Comparison of ENCODE assay signal across 33 cellular contexts in the genomic region with DNA sequence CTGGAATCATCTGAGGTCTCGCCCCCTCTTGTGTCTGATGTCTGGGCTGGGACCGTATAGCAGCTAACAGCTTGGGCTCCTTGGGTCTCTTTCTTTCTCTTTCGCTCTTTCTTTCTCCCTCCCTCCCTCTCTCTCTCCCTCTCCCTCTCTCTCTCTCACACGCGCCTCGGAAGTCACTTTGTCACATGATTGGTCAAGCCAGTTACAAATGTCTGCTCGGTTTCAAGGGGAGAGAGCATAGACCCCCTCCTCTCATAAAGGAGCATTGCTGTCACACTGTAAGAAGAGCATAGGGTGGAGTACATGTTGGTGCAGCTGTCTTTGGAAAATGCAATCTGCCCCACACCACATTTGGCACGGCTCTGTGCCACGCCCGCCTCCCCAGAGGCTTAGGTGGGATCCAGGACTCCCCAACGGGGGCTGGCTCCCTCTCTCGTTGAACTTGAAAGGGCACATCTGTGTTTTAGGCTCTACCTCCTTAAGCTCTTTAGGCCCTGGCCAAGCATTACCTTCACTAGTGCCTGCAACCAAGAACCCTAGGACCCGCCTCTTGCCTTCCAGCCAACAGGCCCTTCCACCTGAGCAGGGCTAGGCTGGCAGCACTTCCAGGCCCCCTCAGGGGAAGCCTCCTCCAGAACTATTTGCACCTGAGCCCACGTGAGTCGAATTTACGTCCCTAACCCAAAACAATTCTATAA.
"Had no signal": no experiment of that assay in that cellular context is flagged by ENCODE, and none has a peak within 500 bp of the region (broad histone marks: within the 10 kb centered on the region; RNA-seq: fewer than 3 reads in every experiment).

No MANE protein-coding gene starts in this region.

- H3K4me1 ChIP-seq: Peyer's patch had no signal

- ATAC-seq: activated CD8-positive, alpha-beta memory T cell treated with anti-CD3 and anti-CD28 coated beads, Interleukin-2, amount 10 ng/mL, durations not matched to agents 7 days and 5 days; activated naive CD8-positive, alpha-beta T cell treated with anti-CD3 and anti-CD28 coated beads, Interleukin-2, amount 50 U/mL, for 24 hours; PC-3; SK-N-SH treated with all-trans-retinoic acid at 6 μM for 48 hours had no signal

- H3K4me3 ChIP-seq: Peyer's patch had no signal

- H3K9me3 ChIP-seq: Peyer's patch had no signal

- FAIRE-seq: bronchial epithelial cell had no signal

- H3K27me3 ChIP-seq: Peyer's patch had no signal

- DNase-seq: activated B cell treated with CpG ODN at 0.5 μM for 24 hours; activated CD4-positive, alpha-beta memory T cell treated with anti-CD3 and anti-CD28 coated beads, Interleukin-2, amount 10 ng/mL, durations not matched to agents 7 days and 5 days; activated CD4-positive, alpha-beta T cell treated with anti-CD3 and anti-CD28 coated beads for 4 hours; activated CD4-positive, alpha-beta T cell treated with anti-CD3 and anti-CD28 coated beads, Interleukin-2, amount 50 U/mL, for 1 hour; activated CD4-positive, CD25-positive, alpha-beta regulatory T cell treated with anti-CD3 and anti-CD28 coated beads, Interleukin-2, amount 50 U/mL, for 72 hours; activated CD8-positive, alpha-beta memory T cell treated with anti-CD3 and anti-CD28 coated beads for 24 hours; activated CD8-positive, alpha-beta memory T cell treated with anti-CD3 and anti-CD28 coated beads, Interleukin-2, amount 10 ng/mL, durations not matched to agents 7 days and 5 days; activated CD8-positive, alpha-beta memory T cell treated with anti-CD3 and anti-CD28 coated beads, Interleukin-2, amount 50 U/mL, for 48 hours; activated effector memory CD4-positive, alpha-beta T cell treated with Interleukin-2 at 50 U/mL for 16 hours; activated naive CD4-positive, alpha-beta T cell treated with anti-CD3 and anti-CD28 coated beads, Interleukin-2, amount 10 ng/mL, durations not matched to agents 7 days and 5 days; activated naive CD8-positive, alpha-beta T cell treated with anti-CD3 and anti-CD28 coated beads, Interleukin-2, amount 50 U/mL, for 24 hours; activated T-cell treated with anti-CD3 and anti-CD28 coated beads, Interleukin-2, amount 50 U/mL, for 48 hours; anterior cingulate cortex; Karpas-422; KBM-7; NCI-H1105; NCI-H1417 treated with DMSO at 0.1 percent for 48 hours; NCI-H187 treated with DMSO at 0.1 percent for 48 hours; NCI-H2081; NCI-H510A; NCI-H526; NCI-H774; PC-3; RPMI8226; SHP77 treated with DMSO at 0.1 percent for 48 hours; SW 1271; T-helper 1 cell; T-helper 2 cell; T-helper 9 cell had no signal

- H3K36me3 ChIP-seq: Peyer's patch had no signal

- H3K27ac ChIP-seq: Peyer's patch, VCaP had no signal
